1 cellular context compared by ENCODE assay signal in the genomic region with DNA sequence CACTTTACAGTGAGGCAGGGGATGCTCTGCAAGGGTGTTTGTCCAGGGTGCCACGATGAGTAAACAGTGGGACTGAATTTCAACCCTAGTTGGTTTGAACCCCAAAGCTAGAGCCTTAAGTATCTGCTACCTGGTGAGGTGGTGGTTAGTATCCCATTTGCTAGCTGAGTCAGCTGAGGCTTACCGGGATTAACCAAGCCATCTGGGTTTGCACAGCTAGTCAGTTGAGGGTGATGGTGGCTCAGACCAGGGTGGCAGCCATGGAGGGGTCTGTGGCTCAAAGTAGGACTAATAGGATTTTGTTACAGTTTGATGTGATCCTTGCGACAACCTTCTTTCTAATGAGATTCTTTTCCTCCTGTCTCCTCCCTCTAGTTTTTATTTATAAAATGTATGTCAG.
TF ChIP-seq lines count a peak whose summit lies in the region.

No MANE protein-coding gene starts in this region.

TF ChIP-seq in GM23338, 12 proteins besides CTCF, POLR2A, EP300 and RAD21 (continued from another document):
- TF ChIP-seq ZNF462 (CRISPR knock-in tag; IDR thresholded peaks at IDR 0.05) (no peak), NANOG (IDR thresholded peaks at IDR 0.05; ENCODE audit: borderline replicate concordance) (no peak)
- TF ChIP-seq, protein P1, sequence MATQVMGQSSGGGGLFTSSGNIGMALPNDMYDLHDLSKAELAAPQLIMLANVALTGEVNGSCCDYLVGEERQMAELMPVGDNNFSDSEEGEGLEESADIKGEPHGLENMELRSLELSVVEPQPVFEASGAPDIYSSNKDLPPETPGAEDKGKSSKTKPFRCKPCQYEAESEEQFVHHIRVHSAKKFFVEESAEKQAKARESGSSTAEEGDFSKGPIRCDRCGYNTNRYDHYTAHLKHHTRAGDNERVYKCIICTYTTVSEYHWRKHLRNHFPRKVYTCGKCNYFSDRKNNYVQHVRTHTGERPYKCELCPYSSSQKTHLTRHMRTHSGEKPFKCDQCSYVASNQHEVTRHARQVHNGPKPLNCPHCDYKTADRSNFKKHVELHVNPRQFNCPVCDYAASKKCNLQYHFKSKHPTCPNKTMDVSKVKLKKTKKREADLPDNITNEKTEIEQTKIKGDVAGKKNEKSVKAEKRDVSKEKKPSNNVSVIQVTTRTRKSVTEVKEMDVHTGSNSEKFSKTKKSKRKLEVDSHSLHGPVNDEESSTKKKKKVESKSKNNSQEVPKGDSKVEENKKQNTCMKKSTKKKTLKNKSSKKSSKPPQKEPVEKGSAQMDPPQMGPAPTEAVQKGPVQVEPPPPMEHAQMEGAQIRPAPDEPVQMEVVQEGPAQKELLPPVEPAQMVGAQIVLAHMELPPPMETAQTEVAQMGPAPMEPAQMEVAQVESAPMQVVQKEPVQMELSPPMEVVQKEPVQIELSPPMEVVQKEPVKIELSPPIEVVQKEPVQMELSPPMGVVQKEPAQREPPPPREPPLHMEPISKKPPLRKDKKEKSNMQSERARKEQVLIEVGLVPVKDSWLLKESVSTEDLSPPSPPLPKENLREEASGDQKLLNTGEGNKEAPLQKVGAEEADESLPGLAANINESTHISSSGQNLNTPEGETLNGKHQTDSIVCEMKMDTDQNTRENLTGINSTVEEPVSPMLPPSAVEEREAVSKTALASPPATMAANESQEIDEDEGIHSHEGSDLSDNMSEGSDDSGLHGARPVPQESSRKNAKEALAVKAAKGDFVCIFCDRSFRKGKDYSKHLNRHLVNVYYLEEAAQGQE (IDR thresholded peaks at IDR 0.05; ENCODE audit: unreplicated experiment), result no peak
TF ChIP-seq in GM23338: peak in this region for 0.
